In genomic region chr5:14599717-14600116, GRCh38 we compare ENCODE assay signal across 31 cellular contexts. TPM values are rescaled to one million over a fixed set of nuclear protein-coding genes. Genes with fewer than 3 reads are reported as not detected.
"Had no signal": no experiment of that assay in that cellular context is flagged by ENCODE, and none has a peak within 500 bp of the region (broad histone marks: within the 10 kb centered on the region; RNA-seq: fewer than 3 reads in every experiment).

No MANE protein-coding gene starts in this region.

- H3K27ac ChIP-seq: brain microvascular endothelial cell, SJCRH30, SK-N-MC had no signal

- H3K4me3 Mint-ChIP-seq: activated CD4-positive, alpha-beta T cell treated with anti-CD3 and anti-CD28 coated beads for 36 hours; activated CD4-positive, alpha-beta T cell treated with anti-CD3 and anti-CD28 coated beads, Interleukin-2, amount 10 ng/mL, durations not matched to agents 7 days and 5 days; activated CD8-positive, alpha-beta T cell treated with anti-CD3 and anti-CD28 coated beads, Interleukin-2, amount 10 ng/mL, durations not matched to agents 7 days and 5 days; T-cell; WTC11 had no signal

- DNase-seq: activated CD4-positive, alpha-beta T cell treated with anti-CD3 and anti-CD28 coated beads for 36 hours; activated CD4-positive, alpha-beta T cell treated with anti-CD3 and anti-CD28 coated beads, Interleukin-2, amount 10 ng/mL, durations not matched to agents 7 days and 5 days; activated CD4-positive, alpha-beta T cell treated with anti-CD3 and anti-CD28 coated beads, Interleukin-2, amount 50 U/mL, for 48 hours; activated CD8-positive, alpha-beta T cell treated with anti-CD3 and anti-CD28 coated beads, Interleukin-2, amount 10 ng/mL, durations not matched to agents 7 days and 5 days; activated effector memory CD4-positive, alpha-beta T cell treated with anti-CD3 and anti-CD28 coated beads, Interleukin-2, amount 50 U/mL, for 16 hours; activated naive CD4-positive, alpha-beta T cell; activated naive CD4-positive, alpha-beta T cell treated with anti-CD3 and anti-CD28 coated beads, Interleukin-2, amount 50 U/mL, for 16 hours; activated T-cell treated with anti-CD3 and anti-CD28 coated beads, Interleukin-2, amount 50 U/mL, for 48 hours; amniotic stem cell; aorta; brain microvascular endothelial cell; central memory CD4-positive, alpha-beta T cell; Karpas-422; KBM-7; NCI-H1048; NCI-H1105 treated with DMSO at 0.1 percent for 48 hours; NCI-H1436; NCI-H1694 treated with DMSO at 0.1 percent for 48 hours; NCI-H2029 treated with DMSO at 0.1 percent for 48 hours; NCI-H2107; NCI-H226; NCI-H446 treated with DMSO at 0.1 percent for 48 hours; NCI-H69; NCI-H82; SHP77; SJCRH30; T-cell had no signal

- H3K4me1 ChIP-seq: SJCRH30 had no signal

- H3K27ac Mint-ChIP-seq: activated CD4-positive, alpha-beta T cell treated with anti-CD3 and anti-CD28 coated beads for 36 hours; activated CD4-positive, alpha-beta T cell treated with anti-CD3 and anti-CD28 coated beads, Interleukin-2, amount 10 ng/mL, durations not matched to agents 7 days and 5 days; activated CD8-positive, alpha-beta T cell treated with anti-CD3 and anti-CD28 coated beads, Interleukin-2, amount 10 ng/mL, durations not matched to agents 7 days and 5 days; T-cell; WTC11 had no signal

- ATAC-seq: activated CD4-positive, alpha-beta T cell treated with anti-CD3 and anti-CD28 coated beads for 36 hours; activated CD8-positive, alpha-beta T cell treated with anti-CD3 and anti-CD28 coated beads, Interleukin-2, amount 10 ng/mL, durations not matched to agents 7 days and 5 days; Panc1; T-cell; WTC11 had no signal

- H3K9me3 ChIP-seq: SJCRH30 had no signal

- H3K9me3 Mint-ChIP-seq: T-cell had no signal

- H3K27me3 ChIP-seq: brain microvascular endothelial cell, SJCRH30 had no signal

- H3K36me3 ChIP-seq: brain microvascular endothelial cell, SJCRH30 had no signal

- H3K4me3 ChIP-seq: SJCRH30, SK-N-MC had no signal

- H3K27me3 Mint-ChIP-seq: activated CD4-positive, alpha-beta T cell treated with anti-CD3 and anti-CD28 coated beads for 36 hours; activated CD4-positive, alpha-beta T cell treated with anti-CD3 and anti-CD28 coated beads, Interleukin-2, amount 10 ng/mL, durations not matched to agents 7 days and 5 days; T-cell had no signal

RNA-seq across cellular contexts. Expression of gene OTULINL, which starts 18.1 kb away (rescaled TPM):
- total RNA-seq: MCF 10A had no signal
